15 cellular contexts compared by ENCODE assay signal in the genomic region with DNA sequence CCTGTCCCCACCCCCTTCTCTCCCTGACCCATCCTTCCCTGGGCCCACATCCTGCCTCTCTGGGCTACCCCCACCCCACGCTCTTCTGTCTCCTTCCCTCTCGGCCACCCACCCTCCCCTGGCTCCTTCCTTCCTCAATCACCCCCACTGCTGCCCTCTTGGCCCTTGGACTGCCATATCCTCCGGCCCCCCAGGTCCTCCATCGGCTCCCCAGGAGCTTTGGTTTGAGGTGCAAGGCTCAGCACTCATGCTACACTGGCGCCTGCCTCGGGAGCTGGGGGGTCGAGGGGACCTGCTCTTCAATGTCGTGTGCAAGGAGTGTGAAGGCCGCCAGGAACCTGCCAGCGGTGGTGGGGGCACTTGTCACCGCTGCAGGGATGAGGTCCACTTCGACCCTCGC. TPM values are rescaled to one million over a fixed set of nuclear protein-coding genes. Genes with fewer than 3 reads are reported as not detected.
A peak's percentile ranks its signal among the peaks of the same experiment; 100 is the strongest.
DNase-seq lines count a peak whose midpoint lies in the region.
"Had no signal": no experiment of that assay in that cellular context is flagged by ENCODE, and none has a peak within 500 bp of the region (broad histone marks: within the 10 kb centered on the region; RNA-seq: fewer than 3 reads in every experiment).

No MANE protein-coding gene starts in this region.

- H3K27ac ChIP-seq in BLaER1 treated with 17β-estradiol and CSF1 and Interleukin-3, amounts not matched to agents 10 nM and 100 nM, result peak overlapping the region in 3 of 11 experiments; percentile 45 to 53 (median 49); a peak in 4 of 22 replicates
- H3K27ac ChIP-seq in caudate nucleus (ENCODE audit: low read depth, low read length), result peak overlapping the region; percentile 48
- H3K27ac ChIP-seq: C4-2B, GM23248, PC-9 had no signal

- H3K36me3 ChIP-seq in BLaER1 treated with 17β-estradiol and CSF1 and Interleukin-3, amounts not matched to agents 10 nM and 100 nM, result peaks cover 0 to 22% (median 0%) of the 10 kb centered on the region in 11 experiments; a peak in 4 of 22 replicates

- no peaks in the 10 kb centered on the region for H3K27me3 ChIP-seq in BLaER1 treated with 17β-estradiol and CSF1 and Interleukin-3, amounts not matched to agents 10 nM and 100 nM

- peak overlapping the region in 8 of 11 experiments; percentile 33 to 87 (median 78); a peak in 14 of 22 replicates for H3K4me2 ChIP-seq in BLaER1 treated with 17β-estradiol and CSF1 and Interleukin-3, amounts not matched to agents 10 nM and 100 nM
- H3K4me2 ChIP-seq: PC-9 had no signal

- no peaks in the 10 kb centered on the region for H4K20me1 ChIP-seq in BLaER1 treated with 17β-estradiol and CSF1 and Interleukin-3, amounts not matched to agents 10 nM and 100 nM

- DNase-seq in GM03348 (ENCODE audit: low spot score) (peak; percentile 3), caudate nucleus (lab: John Stamatoyannopoulos, UW) (no peak), mucosa of gallbladder (ENCODE audit: low spot score) (peak; percentile 7), COLO668 (lab: John Stamatoyannopoulos, UW; ENCODE audit: unreplicated experiment) (no peak), AG20443 (ENCODE audit: low spot score) (no peak), NCI-H2029 treated with DMSO at 0.1 percent for 48 hours (lab: John Stamatoyannopoulos, UW) (no peak)
- DNase-seq: NCI-H1092, NCI-H1436 treated with DMSO at 0.1 percent for 48 hours, NCI-H446 had no signal

- H3K9me3 ChIP-seq in BLaER1 treated with 17β-estradiol and CSF1 and Interleukin-3, amounts not matched to agents 10 nM and 100 nM (replicated peaks in 1 of 11), result no peaks in the 10 kb centered on the region

- H3K4me1 ChIP-seq in BLaER1 treated with 17β-estradiol and CSF1 and Interleukin-3, amounts not matched to agents 10 nM and 100 nM, result peaks cover 14 to 51% (median 42%) of the 10 kb centered on the region in 10 experiments

- H3K4me3 ChIP-seq in BLaER1 treated with 17β-estradiol and CSF1 and Interleukin-3, amounts not matched to agents 10 nM and 100 nM, result no peak overlapping the region
- H3K4me3 ChIP-seq: GM12878, GM23248, PC-9 had no signal

- no peak overlapping the region for H3K9ac ChIP-seq in BLaER1 treated with 17β-estradiol and CSF1 and Interleukin-3, amounts not matched to agents 10 nM and 100 nM
- H3K9ac ChIP-seq: GM23248 had no signal

RNA-seq across cellular contexts. Expression of a gene that starts 10.9 kb away (rescaled TPM):
- 16.7 TPM for total RNA-seq in mucosa of gallbladder

RNA-seq across cellular contexts. Expression of a gene that starts 19.8 kb away (rescaled TPM):
- 47.3 TPM for total RNA-seq in mucosa of gallbladder
- total RNA-seq: A673, GM12878, GM23248 had no signal

Comparison
In these comparisons a context has a peak if more than half of its experiments do, and no peak if none do; other contexts are left out.
1. DNase-seq: peak in GM03348 (single experiment) and mucosa of gallbladder (single experiment); none in caudate nucleus (0 of 61), COLO668 (single experiment), AG20443 (single experiment) and NCI-H2029 treated with DMSO at 0.1 percent for 48 hours (single experiment).